In the genomic region with DNA sequence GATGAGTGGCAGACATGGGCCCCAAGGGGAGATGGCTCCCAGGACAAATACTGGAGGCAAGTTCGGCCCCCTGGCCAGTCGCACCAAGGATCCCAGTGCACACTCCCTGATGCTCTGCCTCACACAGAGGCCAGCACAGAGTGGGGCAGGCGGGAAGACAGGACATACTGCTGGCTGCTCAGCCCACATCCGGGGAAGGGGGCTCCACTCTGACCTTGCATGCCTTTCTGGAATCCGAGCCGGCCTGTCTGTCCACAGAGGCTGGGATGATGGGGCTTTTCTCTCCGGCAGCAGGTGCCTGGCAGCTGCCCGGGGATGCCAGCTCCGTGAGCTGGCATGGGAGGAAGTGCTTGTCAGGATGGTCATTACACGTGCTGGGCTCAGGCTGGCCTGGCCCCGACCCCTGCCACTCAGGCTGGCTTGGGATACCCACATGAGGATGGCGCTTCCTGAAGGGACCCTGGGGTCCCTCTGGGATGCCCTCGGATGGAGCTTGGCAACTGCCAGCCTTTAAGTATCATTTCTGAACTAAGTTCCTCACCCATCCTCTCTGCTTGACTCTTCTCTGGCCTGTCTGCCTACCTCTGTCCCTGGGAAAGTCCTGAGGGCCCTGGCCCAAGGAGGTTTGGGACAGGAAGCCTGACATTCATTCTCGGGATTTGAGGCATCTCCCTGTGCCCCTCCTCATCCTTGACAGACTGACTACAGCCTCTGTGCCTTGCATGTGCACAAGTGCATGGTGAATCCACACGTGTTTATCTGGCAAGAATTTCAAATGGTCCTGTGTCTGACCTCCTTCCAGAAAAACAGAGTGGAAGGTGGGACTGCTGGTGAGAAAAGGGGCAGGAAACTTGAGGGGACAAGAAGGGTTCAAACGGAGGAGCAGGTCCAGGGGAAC, we compare ENCODE assay signal across 1 cellular context.
TF ChIP-seq lines count a peak whose summit lies in the region.

No MANE protein-coding gene starts in this region.

TF ChIP-seq in IMR-90, 13 proteins besides CTCF, POLR2A, EP300 and RAD21:
- TF ChIP-seq, protein P1, sequence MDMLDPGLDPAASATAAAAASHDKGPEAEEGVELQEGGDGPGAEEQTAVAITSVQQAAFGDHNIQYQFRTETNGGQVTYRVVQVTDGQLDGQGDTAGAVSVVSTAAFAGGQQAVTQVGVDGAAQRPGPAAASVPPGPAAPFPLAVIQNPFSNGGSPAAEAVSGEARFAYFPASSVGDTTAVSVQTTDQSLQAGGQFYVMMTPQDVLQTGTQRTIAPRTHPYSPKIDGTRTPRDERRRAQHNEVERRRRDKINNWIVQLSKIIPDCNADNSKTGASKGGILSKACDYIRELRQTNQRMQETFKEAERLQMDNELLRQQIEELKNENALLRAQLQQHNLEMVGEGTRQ (IDR thresholded peaks at IDR 0.05; ENCODE audit: low read depth, low read length): no peak
- TF ChIP-seq RCOR1 (IDR thresholded peaks at IDR 0.05; ENCODE audit: insufficient replicate concordance, low read length): no peak
- TF ChIP-seq FOS (IDR thresholded peaks at IDR 0.05; ENCODE audit: low read depth, low read length): no peak
- TF ChIP-seq, protein P2, sequence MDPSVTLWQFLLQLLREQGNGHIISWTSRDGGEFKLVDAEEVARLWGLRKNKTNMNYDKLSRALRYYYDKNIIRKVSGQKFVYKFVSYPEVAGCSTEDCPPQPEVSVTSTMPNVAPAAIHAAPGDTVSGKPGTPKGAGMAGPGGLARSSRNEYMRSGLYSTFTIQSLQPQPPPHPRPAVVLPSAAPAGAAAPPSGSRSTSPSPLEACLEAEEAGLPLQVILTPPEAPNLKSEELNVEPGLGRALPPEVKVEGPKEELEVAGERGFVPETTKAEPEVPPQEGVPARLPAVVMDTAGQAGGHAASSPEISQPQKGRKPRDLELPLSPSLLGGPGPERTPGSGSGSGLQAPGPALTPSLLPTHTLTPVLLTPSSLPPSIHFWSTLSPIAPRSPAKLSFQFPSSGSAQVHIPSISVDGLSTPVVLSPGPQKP (IDR thresholded peaks at IDR 0.05; ENCODE audit: borderline replicate concordance, low read depth, low read length): no peak
- no peak for TF ChIP-seq RFX5 (IDR thresholded peaks at IDR 0.05; ENCODE audit: low read depth, low read length)
- no peak for TF ChIP-seq MAFK (IDR thresholded peaks at IDR 0.05; ENCODE audit: low read depth, low read length)
- TF ChIP-seq MAZ (IDR thresholded peaks at IDR 0.05; ENCODE audit: borderline replicate concordance, low read depth, low read length): no peak
- no peak for TF ChIP-seq MXI1 (IDR thresholded peaks at IDR 0.05; ENCODE audit: borderline replicate concordance, low read depth, low read length)
- TF ChIP-seq BHLHE40 (IDR thresholded peaks at IDR 0.05; ENCODE audit: low read depth, low read length): no peak
- TF ChIP-seq CEBPB (IDR thresholded peaks at IDR 0.05; ENCODE audit: low read depth, low read length): no peak
- no peak for TF ChIP-seq CHD1 (IDR thresholded peaks at IDR 0.05; ENCODE audit: low read depth, low read length)
- no peak for TF ChIP-seq SMC3 (IDR thresholded peaks at IDR 0.05; ENCODE audit: low read depth, low read length)
- TF ChIP-seq NFE2L2 (IDR thresholded peaks at IDR 0.05; ENCODE audit: low read depth, low read length): no peak
TF ChIP-seq in IMR-90: peak in this region for 0.
